8 cellular contexts compared by ENCODE assay signal in genomic region chr6:41637179-41638001, GRCh38. TPM values are rescaled to one million over a fixed set of nuclear protein-coding genes. Genes with fewer than 3 reads are reported as not detected.
A peak's percentile ranks its signal among the peaks of the same experiment; 100 is the strongest.
DNase-seq lines count a peak whose midpoint lies in the region; ATAC-seq and TF ChIP-seq lines count a peak whose summit lies in the region.
"Had no signal": no experiment of that assay in that cellular context is flagged by ENCODE, and none has a peak within 500 bp of the region (broad histone marks: within the 10 kb centered on the region; RNA-seq: fewer than 3 reads in every experiment).

No MANE protein-coding gene starts in this region.

- H3K27me3 ChIP-seq in breast epithelium (peaks cover 0 to 4% of the 10 kb centered on the region in 2 donors), left lung (peaks cover 17 to 61% of the 10 kb centered on the region in 2 donors)

- TF ChIP-seq CTCF in breast epithelium (IDR thresholded peaks at IDR 0.05), result no peak
- no peak for TF ChIP-seq CTCF in left lung (IDR thresholded peaks at IDR 0.05)

- H3K9me3 Mint-ChIP-seq in stimulated activated naive CD8-positive, alpha-beta T cell treated with anti-CD3 and anti-CD28 coated beads, Interleukin-15, amount 100 ng/mL, for 72 hours, result no peaks in the 10 kb centered on the region

- DNase-seq in breast epithelium (ENCODE audit: low spot score in 2 of 2) (peak in 1 of 2 donors; percentile 30), left lung (no peak), MV-4-11 (lab: John Stamatoyannopoulos, UW) (no peak), NCI-H524 treated with DMSO at 0.1 percent for 48 hours (lab: John Stamatoyannopoulos, UW) (no peak), cerebellar nuclear complex (lab: John Stamatoyannopoulos, UW) (no peak)
- DNase-seq in stimulated activated naive CD8-positive, alpha-beta T cell treated with anti-CD3 and anti-CD28 coated beads, Interleukin-15, amount 100 ng/mL, for 72 hours, result no peak

- H3K9me3 ChIP-seq in KOPT-K1 (ENCODE audit: insufficient read depth, low read length, poor library complexity, severe bottlenecking) (no peaks in the 10 kb centered on the region), breast epithelium (no peaks in the 10 kb centered on the region), left lung (no peaks in the 10 kb centered on the region)
- H3K9me3 ChIP-seq: neutrophil had no signal

- peaks cover 16% of the 10 kb centered on the region for H3K4me1 Mint-ChIP-seq in stimulated activated naive CD8-positive, alpha-beta T cell treated with anti-CD3 and anti-CD28 coated beads, Interleukin-15, amount 100 ng/mL, for 72 hours

- H3K27me3 Mint-ChIP-seq in stimulated activated naive CD8-positive, alpha-beta T cell treated with anti-CD3 and anti-CD28 coated beads, Interleukin-15, amount 100 ng/mL, for 72 hours, result peaks cover 88% of the 10 kb centered on the region

- ATAC-seq in left lung, result peak; percentile 24
- no peak for ATAC-seq in stimulated activated naive CD8-positive, alpha-beta T cell treated with anti-CD3 and anti-CD28 coated beads, Interleukin-15, amount 100 ng/mL, for 72 hours

- intact Hi-C loops in breast epithelium (cut with DNase I; ENCODE audit: low total_unique reads) (no loop called here), left lung (cut with DNase I) (no loop called here)

- H3K4me3 ChIP-seq in breast epithelium, result peak overlapping the region; percentile 38 to 79 (median 68)
- peak overlapping the region; percentile 36 to 44 for H3K4me3 ChIP-seq in left lung

- TF ChIP-seq POLR2A in breast epithelium (IDR thresholded peaks at IDR 0.05), result no peak

- H3K36me3 ChIP-seq in KOPT-K1 (ENCODE audit: insufficient read depth, low read length), result no peaks in the 10 kb centered on the region
- H3K36me3 ChIP-seq in breast epithelium, result no peaks in the 10 kb centered on the region
- no peaks in the 10 kb centered on the region for H3K36me3 ChIP-seq in left lung
- H3K36me3 ChIP-seq: neutrophil had no signal

- H3K27ac Mint-ChIP-seq in stimulated activated naive CD8-positive, alpha-beta T cell treated with anti-CD3 and anti-CD28 coated beads, Interleukin-15, amount 100 ng/mL, for 72 hours, result no peak overlapping the region

- no peaks in the 10 kb centered on the region for H3K4me1 ChIP-seq in breast epithelium
- peaks cover 16 to 28% of the 10 kb centered on the region in 2 donors for H3K4me1 ChIP-seq in left lung

- peak overlapping the region; percentile 60 for H3K27ac ChIP-seq in KOPT-K1 (ENCODE audit: low read depth, low read length, poor library complexity, severe bottlenecking)
- H3K27ac ChIP-seq in breast epithelium, result peak overlapping the region; percentile 83 to 87
- peak overlapping the region; percentile 41 to 75 for H3K27ac ChIP-seq in left lung
- H3K27ac ChIP-seq: neutrophil had no signal

- H3K4me3 Mint-ChIP-seq in stimulated activated naive CD8-positive, alpha-beta T cell treated with anti-CD3 and anti-CD28 coated beads, Interleukin-15, amount 100 ng/mL, for 72 hours, result peak overlapping the region; percentile 72 to 73

RNA-seq across cellular contexts. Expression of gene MDFI, which starts 0.9 kb away (rescaled TPM):
- 10 to 100 TPM; 26.7 to 75.8 (median 36.1) TPM for total RNA-seq in breast epithelium
- total RNA-seq in left lung, result 10 to 100 TPM; 25.9 to 45.9 TPM
